In genomic region chr15:41788262-41788661, GRCh38 we compare ENCODE assay signal across 16 cellular contexts.
"Had no signal": no experiment of that assay in that cellular context is flagged by ENCODE, and none has a peak within 500 bp of the region (broad histone marks: within the 10 kb centered on the region; RNA-seq: fewer than 3 reads in every experiment).

No MANE protein-coding gene starts in this region.

- H3K27ac ChIP-seq: left ventricle myocardium inferior had no signal

- H3K4me3 Mint-ChIP-seq: activated naive CD8-positive, alpha-beta T cell treated with anti-CD3 and anti-CD28 coated beads, Interleukin-2, amount 50 U/mL, for 24 hours; natural killer cell treated with Interleukin-12 subunit alpha and Interleukin-12 subunit beta and Interleukin-15 and Interleukin-18, amount 100 ng/mL, for 72 hours; T-helper 2 cell treated with Interferon-gamma antibody and Interleukin-4, amounts not matched to agents 5 μg/mL and 100 μg/mL, for 36 hours had no signal

- H3K27me3 ChIP-seq: gastroesophageal sphincter had no signal

- DNase-seq: activated CD4-positive, alpha-beta T cell treated with anti-CD3 and anti-CD28 coated beads, Interleukin-2, amount 50 U/mL, for 1 hour; activated CD8-positive, alpha-beta memory T cell treated with anti-CD3 and anti-CD28 coated beads for 24 hours; activated naive CD4-positive, alpha-beta T cell; activated naive CD8-positive, alpha-beta T cell treated with anti-CD3 and anti-CD28 coated beads, Interleukin-2, amount 50 U/mL, for 24 hours; aorta; erythroblast; left ventricle myocardium inferior; mesenchymal stem cell; nucleus accumbens; stimulated activated CD4-positive, alpha-beta T cell treated with anti-CD3 and anti-CD28 coated beads, Interleukin-2, amount 100 ng/mL, for 48 hours; stimulated activated naive CD4-positive, alpha-beta T cell; SW 1271; trophoblast cell had no signal

- H3K9me3 ChIP-seq: gastroesophageal sphincter, left ventricle myocardium inferior had no signal

- H3K27ac Mint-ChIP-seq: activated naive CD8-positive, alpha-beta T cell treated with anti-CD3 and anti-CD28 coated beads, Interleukin-2, amount 50 U/mL, for 24 hours; natural killer cell treated with Interleukin-12 subunit alpha and Interleukin-12 subunit beta and Interleukin-15 and Interleukin-18, amount 100 ng/mL, for 72 hours; T-helper 2 cell treated with Interferon-gamma antibody and Interleukin-4, amounts not matched to agents 5 μg/mL and 100 μg/mL, for 36 hours had no signal

- H3K4me3 ChIP-seq: gastroesophageal sphincter, left ventricle myocardium inferior had no signal

- ATAC-seq: activated naive CD8-positive, alpha-beta T cell treated with anti-CD3 and anti-CD28 coated beads, Interleukin-2, amount 50 U/mL, for 24 hours; gastroesophageal sphincter; natural killer cell treated with Interleukin-12 subunit alpha and Interleukin-12 subunit beta and Interleukin-15 and Interleukin-18, amount 100 ng/mL, for 72 hours had no signal

- H3K27me3 Mint-ChIP-seq: activated naive CD8-positive, alpha-beta T cell treated with anti-CD3 and anti-CD28 coated beads, Interleukin-2, amount 50 U/mL, for 24 hours; natural killer cell treated with Interleukin-12 subunit alpha and Interleukin-12 subunit beta and Interleukin-15 and Interleukin-18, amount 100 ng/mL, for 72 hours had no signal

- H3K9me3 Mint-ChIP-seq: activated naive CD8-positive, alpha-beta T cell treated with anti-CD3 and anti-CD28 coated beads, Interleukin-2, amount 50 U/mL, for 24 hours; natural killer cell treated with Interleukin-12 subunit alpha and Interleukin-12 subunit beta and Interleukin-15 and Interleukin-18, amount 100 ng/mL, for 72 hours; T-helper 2 cell treated with Interferon-gamma antibody and Interleukin-4, amounts not matched to agents 5 μg/mL and 100 μg/mL, for 36 hours had no signal

- H3K36me3 Mint-ChIP-seq: natural killer cell treated with Interleukin-12 subunit alpha and Interleukin-12 subunit beta and Interleukin-15 and Interleukin-18, amount 100 ng/mL, for 72 hours had no signal

- H3K36me3 ChIP-seq: gastroesophageal sphincter, left ventricle myocardium inferior had no signal
